21 cellular contexts compared by ENCODE assay signal in genomic region chr6:170210026-170210390, GRCh38.
DNase-seq lines count a peak whose midpoint lies in the region; ATAC-seq and TF ChIP-seq lines count a peak whose summit lies in the region.
"Had no signal": no experiment of that assay in that cellular context is flagged by ENCODE, and none has a peak within 500 bp of the region (broad histone marks: within the 10 kb centered on the region; RNA-seq: fewer than 3 reads in every experiment).

No MANE protein-coding gene starts in this region.

- H3K79me1 ChIP-seq in neuronal stem cell (ENCODE audit: low read depth, low read length) = no peaks in the 10 kb centered on the region

- DNase-seq in SK-N-SH (peak; percentile 20), 8988T (peak; percentile 7), neuronal stem cell (ENCODE audit: low spot score) (no peak), SW 1271 (lab: John Stamatoyannopoulos, UW) (no peak), NCI-H146 (lab: John Stamatoyannopoulos, UW) (no peak), amniotic stem cell (lab: John Stamatoyannopoulos, UW) (no peak)
- DNase-seq in activated CD8-positive, alpha-beta memory T cell treated with anti-CD3 and anti-CD28 coated beads, Interleukin-2, amount 50 U/mL, for 4 hours = peak; percentile 15
- DNase-seq: activated CD4-positive, alpha-beta T cell treated with anti-CD3 and anti-CD28 coated beads, Interleukin-2, amount 50 U/mL, for 4 hours; activated gamma-delta T cell; BE2C; Caco-2; GM23248; Karpas-422; NCI-H1105; NCI-H2107; NCI-H524 treated with DMSO at 0.1 percent for 48 hours had no signal

- H3F3A ChIP-seq in SK-N-SH (replicated peaks; ENCODE audit: insufficient read depth) = no peaks in the 10 kb centered on the region

- peak overlapping the region; percentile 40 for H2BK15ac ChIP-seq in neuronal stem cell (ENCODE audit: low read length)

- no peak for TF ChIP-seq RAD21 in SK-N-SH (IDR thresholded peaks at IDR 0.05; ENCODE audit: low read length)

- H2AFZ ChIP-seq in SK-N-SH (ENCODE audit: low read depth) (no peak overlapping the region), neuronal stem cell (ENCODE audit: low read length) (no peak overlapping the region)
- H2AFZ ChIP-seq: GM23248 had no signal

- H3K23ac ChIP-seq in neuronal stem cell (ENCODE audit: low read depth, low read length, poor library complexity) = no peak overlapping the region

- H3K4me2 ChIP-seq in SK-N-SH (no peak overlapping the region), neuronal stem cell (ENCODE audit: insufficient read depth, low read length, poor library complexity, severe bottlenecking) (no peak overlapping the region)

- no peaks in the 10 kb centered on the region for H3K9me2 ChIP-seq in SK-N-SH

- H3K4ac ChIP-seq in neuronal stem cell (ENCODE audit: low read length) = no peak overlapping the region

- H2BK120ac ChIP-seq in neuronal stem cell (ENCODE audit: low read depth, low read length) = no peak overlapping the region

- H3K4me1 ChIP-seq in SK-N-SH (ENCODE audit: control insufficient read depth in 1 of 2, insufficient read depth in 2 of 2, low read depth in 1 of 2, low read length in 1 of 2) (peaks cover 0 to 12% of the 10 kb centered on the region in 2 experiments; a peak in 1 of 4 replicates), neuronal stem cell (ENCODE audit: control insufficient read depth in 2 of 2, insufficient read depth in 1 of 2, low read depth in 1 of 2, low read length in 2 of 2) (peaks cover 0 to 24% of the 10 kb centered on the region in 2 donors)
- H3K4me1 ChIP-seq: BE2C, Caco-2, right lobe of liver had no signal

- H4K91ac ChIP-seq in neuronal stem cell (ENCODE audit: low read depth, low read length, poor library complexity) = peak overlapping the region; percentile 1

- H3K27me3 ChIP-seq in SK-N-SH (ENCODE audit: insufficient read depth) (no peaks in the 10 kb centered on the region), neuronal stem cell (ENCODE audit: control insufficient read depth in 3 of 3, insufficient read depth in 3 of 3, low read depth in 1 of 3, low read length in 3 of 3) (peaks cover 0 to 32% (median 0%) of the 10 kb centered on the region in 3 experiments)
- H3K27me3 ChIP-seq: BE2C, right lobe of liver had no signal

- POLR2A ChIA-PET in SK-N-SH (lab: Yijun Ruan, JAX) = no interaction called here

- H3K36me3 ChIP-seq in SK-N-SH (replicated peaks in 1 of 2; ENCODE audit: control insufficient read depth in 1 of 2, insufficient read depth in 2 of 2, low read length in 1 of 2) = no peaks in the 10 kb centered on the region
- H3K36me3 ChIP-seq in neuronal stem cell (replicated peaks in 1 of 2; ENCODE audit: control insufficient read depth in 2 of 2, insufficient read depth in 2 of 2, low read length in 2 of 2) = peaks cover 0 to 4% of the 10 kb centered on the region in 2 donors
- H3K36me3 ChIP-seq: BE2C, right lobe of liver had no signal

- H3K27ac ChIP-seq in SK-N-SH (ENCODE audit: low read depth in 2 of 2, low read length in 1 of 2) = no peak overlapping the region
- H3K27ac ChIP-seq in neuronal stem cell (replicated peaks; ENCODE audit: low read length) = no peak overlapping the region
- H3K27ac ChIP-seq: 22Rv1, GM23248, right lobe of liver had no signal

- 65% methylated on average over 18 of the region's 20 CpGs for WGBS in SK-N-SH (ENCODE audit: low lambda C conversion rate)
- WGBS in neuronal stem cell (ENCODE audit: extremely low coverage in 2 of 2, insufficient read length in 2 of 2, insufficient replicate concordance in 1 of 2), 2 donors = no CpG with 5 or more reads among the region's 20 CpGs

- H2AK5ac ChIP-seq in neuronal stem cell (ENCODE audit: low read depth, low read length) = peak overlapping the region; percentile 92

- H3K14ac ChIP-seq in neuronal stem cell (ENCODE audit: low read length) = no peak overlapping the region

- H3K79me2 ChIP-seq in SK-N-SH (ENCODE audit: insufficient read depth) = no peaks in the 10 kb centered on the region

- TF ChIP-seq EP300 in SK-N-SH (IDR thresholded peaks at IDR 0.05; ENCODE audit: borderline replicate concordance in 1 of 2, low read depth in 1 of 2, low read length in 1 of 2) = no peak

- no peaks in the 10 kb centered on the region for H3K9me3 ChIP-seq in SK-N-SH
- peaks cover 0 to 4% of the 10 kb centered on the region in 2 donors for H3K9me3 ChIP-seq in neuronal stem cell (replicated peaks in 1 of 2; ENCODE audit: control insufficient read depth in 2 of 2, insufficient read depth in 1 of 2, low read depth in 1 of 2, low read length in 2 of 2)
- H3K9me3 ChIP-seq: BE2C, Caco-2, right lobe of liver had no signal

- TF ChIP-seq CTCF in SK-N-SH (IDR thresholded peaks at IDR 0.05) = no peak

- no peak overlapping the region for H3K4me3 ChIP-seq in SK-N-SH (ENCODE audit: low read depth in 2 of 2, low read length in 1 of 2)
- H3K4me3 ChIP-seq in neuronal stem cell (ENCODE audit: low read length in 2 of 2) = no peak overlapping the region
- H3K4me3 ChIP-seq: GM23248, right lobe of liver had no signal

- no peaks in the 10 kb centered on the region for H4K20me1 ChIP-seq in SK-N-SH (ENCODE audit: insufficient read depth)

- no peak overlapping the region for H3K9ac ChIP-seq in SK-N-SH
- H3K9ac ChIP-seq in neuronal stem cell (ENCODE audit: low read depth, low read length, poor library complexity) = no peak overlapping the region
- H3K9ac ChIP-seq: GM23248 had no signal

- H4K8ac ChIP-seq in neuronal stem cell (ENCODE audit: low read depth, low read length) = no peak overlapping the region

- ATAC-seq in SK-N-SH treated with all-trans-retinoic acid at 6 μM for 48 hours = no peak
- ATAC-seq: right lobe of liver, Right ventricle myocardium inferior, T-cell had no signal

- no peak overlapping the region for H2BK5ac ChIP-seq in neuronal stem cell (ENCODE audit: low read length)

- CTCF ChIA-PET in SK-N-SH (lab: Yijun Ruan, JAX) = no interaction called here

- H3K18ac ChIP-seq in neuronal stem cell (ENCODE audit: low read length) = peak overlapping the region; percentile 33

- H2BK12ac ChIP-seq in neuronal stem cell (ENCODE audit: low read length) = no peak overlapping the region

TF ChIP-seq in SK-N-SH, 30 proteins besides CTCF, POLR2A, EP300 and RAD21 (continues in another document):
- TF ChIP-seq POLR2AphosphoS5 (IDR thresholded peaks at IDR 0.05; ENCODE audit: low read depth, low read length) (no peak), JUND (IDR thresholded peaks at IDR 0.05) (no peak), NFIC (IDR thresholded peaks at IDR 0.05; ENCODE audit: borderline replicate concordance) (no peak), RFX5 (IDR thresholded peaks at IDR 0.05; ENCODE audit: low read length) (no peak), RCOR1 (IDR thresholded peaks at IDR 0.05; ENCODE audit: low read length) (no peak), FOXJ3 (CRISPR knock-in tag; IDR thresholded peaks at IDR 0.05) (no peak)
- TF ChIP-seq, protein P1, sequence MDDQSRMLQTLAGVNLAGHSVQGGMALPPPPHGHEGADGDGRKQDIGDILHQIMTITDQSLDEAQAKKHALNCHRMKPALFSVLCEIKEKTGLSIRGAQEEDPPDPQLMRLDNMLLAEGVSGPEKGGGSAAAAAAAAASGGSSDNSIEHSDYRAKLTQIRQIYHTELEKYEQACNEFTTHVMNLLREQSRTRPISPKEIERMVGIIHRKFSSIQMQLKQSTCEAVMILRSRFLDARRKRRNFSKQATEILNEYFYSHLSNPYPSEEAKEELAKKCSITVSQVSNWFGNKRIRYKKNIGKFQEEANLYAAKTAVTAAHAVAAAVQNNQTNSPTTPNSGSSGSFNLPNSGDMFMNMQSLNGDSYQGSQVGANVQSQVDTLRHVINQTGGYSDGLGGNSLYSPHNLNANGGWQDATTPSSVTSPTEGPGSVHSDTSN (IDR thresholded peaks at IDR 0.05) = no peak
- TF ChIP-seq, protein P2, sequence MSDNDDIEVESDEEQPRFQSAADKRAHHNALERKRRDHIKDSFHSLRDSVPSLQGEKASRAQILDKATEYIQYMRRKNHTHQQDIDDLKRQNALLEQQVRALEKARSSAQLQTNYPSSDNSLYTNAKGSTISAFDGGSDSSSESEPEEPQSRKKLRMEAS (IDR thresholded peaks at IDR 0.05; ENCODE audit: low read depth) = no peak
- TF ChIP-seq, protein P3, sequence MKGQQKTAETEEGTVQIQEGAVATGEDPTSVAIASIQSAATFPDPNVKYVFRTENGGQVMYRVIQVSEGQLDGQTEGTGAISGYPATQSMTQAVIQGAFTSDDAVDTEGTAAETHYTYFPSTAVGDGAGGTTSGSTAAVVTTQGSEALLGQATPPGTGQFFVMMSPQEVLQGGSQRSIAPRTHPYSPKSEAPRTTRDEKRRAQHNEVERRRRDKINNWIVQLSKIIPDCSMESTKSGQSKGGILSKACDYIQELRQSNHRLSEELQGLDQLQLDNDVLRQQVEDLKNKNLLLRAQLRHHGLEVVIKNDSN (IDR thresholded peaks at IDR 0.05; ENCODE audit: borderline replicate concordance, low read depth) = no peak

TF ChIP-seq in SK-N-SH treated with all-trans-retinoic acid at 6 μM for 48 hours, 23 proteins besides CTCF, POLR2A, EP300 and RAD21 (continues in another document):
- no peak for TF ChIP-seq ZNF70 (CRISPR knock-in tag; IDR thresholded peaks at IDR 0.05)
- TF ChIP-seq, protein P4, sequence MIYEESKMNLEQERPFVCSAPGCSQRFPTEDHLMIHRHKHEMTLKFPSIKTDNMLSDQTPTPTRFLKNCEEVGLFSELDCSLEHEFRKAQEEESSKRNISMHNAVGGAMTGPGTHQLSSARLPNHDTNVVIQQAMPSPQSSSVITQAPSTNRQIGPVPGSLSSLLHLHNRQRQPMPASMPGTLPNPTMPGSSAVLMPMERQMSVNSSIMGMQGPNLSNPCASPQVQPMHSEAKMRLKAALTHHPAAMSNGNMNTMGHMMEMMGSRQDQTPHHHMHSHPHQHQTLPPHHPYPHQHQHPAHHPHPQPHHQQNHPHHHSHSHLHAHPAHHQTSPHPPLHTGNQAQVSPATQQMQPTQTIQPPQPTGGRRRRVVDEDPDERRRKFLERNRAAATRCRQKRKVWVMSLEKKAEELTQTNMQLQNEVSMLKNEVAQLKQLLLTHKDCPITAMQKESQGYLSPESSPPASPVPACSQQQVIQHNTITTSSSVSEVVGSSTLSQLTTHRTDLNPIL (CRISPR knock-in tag; IDR thresholded peaks at IDR 0.05; ENCODE audit: low read depth) = no peak
- TF ChIP-seq PPARA (CRISPR knock-in tag; IDR thresholded peaks at IDR 0.05; ENCODE audit: borderline replicate concordance) = no peak
- no peak for TF ChIP-seq ZNF565 (CRISPR knock-in tag; conservative IDR thresholded peaks at IDR 0.05; ENCODE audit: low read depth)
- TF ChIP-seq GLIS3 (CRISPR knock-in tag; IDR thresholded peaks at IDR 0.05) = no peak

Comparison
In these comparisons a context has a peak if more than half of its experiments do, and no peak if none do; other contexts are left out.
1. DNase-seq: peak in SK-N-SH (single experiment), 8988T (single experiment) and activated CD8-positive, alpha-beta memory T cell treated with anti-CD3 and anti-CD28 coated beads, Interleukin-2, amount 50 U/mL, for 4 hours (single experiment); none in neuronal stem cell (single experiment), SW 1271 (0 of 2), NCI-H146 (single experiment) and amniotic stem cell (single experiment).